ENCODE assay signal across 22 cellular contexts in the genomic region with DNA sequence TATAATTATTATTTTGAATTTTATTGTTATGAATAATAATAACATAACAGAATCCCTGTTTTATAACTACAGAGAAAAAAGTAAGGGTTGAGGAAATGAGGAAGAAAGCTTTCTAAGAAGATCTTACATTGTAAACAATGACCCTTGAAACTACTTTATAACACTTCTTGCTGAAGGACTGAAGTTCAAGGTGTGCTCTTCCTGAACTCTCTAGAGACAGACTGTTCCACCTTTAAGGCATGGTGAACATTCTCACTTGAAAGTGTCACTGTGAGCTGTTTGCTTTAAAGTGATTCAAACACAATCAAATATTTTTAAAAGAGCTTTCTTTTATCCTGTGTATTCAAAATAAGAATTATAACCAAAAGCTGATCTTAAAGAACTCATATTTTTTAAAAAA.
"Had no signal": no experiment of that assay in that cellular context is flagged by ENCODE, and none has a peak within 500 bp of the region (broad histone marks: within the 10 kb centered on the region; RNA-seq: fewer than 3 reads in every experiment).

No MANE protein-coding gene starts in this region.

- H3K4me3 ChIP-seq: esophagus muscularis mucosa, left ventricle myocardium inferior, lower lobe of right lung, stomach, thoracic aorta, transverse colon had no signal

- DNase-seq: effector memory CD8-positive, alpha-beta T cell; foreskin keratinocyte; head of caudate nucleus; hippocampal formation; left ventricle myocardium inferior; lower lobe of right lung; posterior cingulate gyrus; stimulated activated CD4-positive, alpha-beta T cell treated with anti-CD3 and anti-CD28 coated beads, Interleukin-12 subunit alpha, Interleukin-12 subunit beta, amount 100 ng/mL, for 4 hours; stimulated activated naive CD4-positive, alpha-beta T cell; stomach; substantia nigra; transverse colon had no signal

- H3K27ac Mint-ChIP-seq: dendritic cell treated with granulocyte-macrophage colony-stimulating factor and Interleukin-4, amounts not matched to agents 40 ng/mL and 50 ng/mL, for 4 days; effector memory CD8-positive, alpha-beta T cell; memory B cell; mesothelial cell of epicardium; nephron had no signal

- H3K27me3 Mint-ChIP-seq: dendritic cell treated with granulocyte-macrophage colony-stimulating factor and Interleukin-4, amounts not matched to agents 40 ng/mL and 50 ng/mL, for 4 days had no signal

- H3K4me3 Mint-ChIP-seq: central memory CD8-positive, alpha-beta T cell; dendritic cell treated with granulocyte-macrophage colony-stimulating factor and Interleukin-4, amounts not matched to agents 40 ng/mL and 50 ng/mL, for 4 days; effector memory CD8-positive, alpha-beta T cell; memory B cell; mesothelial cell of epicardium; nephron had no signal

- H3K27me3 ChIP-seq: esophagus muscularis mucosa, foreskin keratinocyte, stomach, transverse colon had no signal

- H3K36me3 ChIP-seq: esophagus muscularis mucosa, left ventricle myocardium inferior, lower lobe of right lung, stomach, thoracic aorta, transverse colon had no signal

- H3K9me3 ChIP-seq: esophagus muscularis mucosa, left ventricle myocardium inferior, lower lobe of right lung, stomach, thoracic aorta, transverse colon had no signal

- FAIRE-seq: islet of Langerhans had no signal

- H3K4me1 ChIP-seq: esophagus muscularis mucosa, foreskin keratinocyte, left ventricle myocardium inferior, lower lobe of right lung, stomach had no signal

- H3K27ac ChIP-seq: epithelial cell of prostate, esophagus muscularis mucosa, foreskin keratinocyte, left ventricle myocardium inferior, lower lobe of right lung, stomach, thoracic aorta had no signal

- ATAC-seq: effector memory CD8-positive, alpha-beta T cell; foreskin keratinocyte; lower lobe of right lung; sciatic nerve had no signal

- H3K4me1 Mint-ChIP-seq: central memory CD8-positive, alpha-beta T cell; memory B cell; mesothelial cell of epicardium; nephron had no signal
